Comparison of ENCODE assay signal across 20 cellular contexts in the genomic region with DNA sequence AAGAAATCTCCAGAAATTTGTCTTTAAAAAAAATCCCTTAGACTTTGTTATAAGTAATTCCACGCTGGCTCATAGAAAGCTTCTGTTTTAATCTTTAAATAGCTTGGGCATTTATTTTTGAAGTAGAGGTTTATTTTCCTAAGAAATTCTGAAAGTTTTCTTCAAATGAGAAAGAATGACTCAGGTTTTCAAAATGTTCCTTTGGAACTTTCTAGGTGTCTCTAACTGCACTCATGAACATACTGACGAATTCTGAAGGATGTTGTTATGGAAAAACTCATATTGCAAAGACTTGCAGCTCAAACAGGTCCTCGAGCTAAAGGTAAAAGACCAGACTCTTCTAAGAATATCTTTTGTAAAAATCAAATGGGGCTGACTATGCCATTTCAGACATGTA. TPM values are rescaled to one million over a fixed set of nuclear protein-coding genes. Genes with fewer than 3 reads are reported as not detected.
A peak's percentile ranks its signal among the peaks of the same experiment; 100 is the strongest.
DNase-seq lines count a peak whose midpoint lies in the region; ATAC-seq and TF ChIP-seq lines count a peak whose summit lies in the region.
"Had no signal": no experiment of that assay in that cellular context is flagged by ENCODE, and none has a peak within 500 bp of the region (broad histone marks: within the 10 kb centered on the region; RNA-seq: fewer than 3 reads in every experiment).

No MANE protein-coding gene starts in this region.

- H3K27me3 Mint-ChIP-seq in brain (no peaks in the 10 kb centered on the region), endothelial cell (ENCODE audit: unreplicated experiment) (no peaks in the 10 kb centered on the region)

- intact Hi-C loops in esophagus squamous epithelium (cut with DNase I): no loop called here

- TF ChIP-seq POLR2A in esophagus squamous epithelium (IDR thresholded peaks at IDR 0.05): no peak

- peaks cover 58% of the 10 kb centered on the region for H3K4me1 Mint-ChIP-seq in brain
- peaks cover 7% of the 10 kb centered on the region for H3K4me1 Mint-ChIP-seq in endothelial cell (ENCODE audit: unreplicated experiment)

- ATAC-seq in HG03108 (IDR thresholded peaks at IDR 0.05; ENCODE audit: unreplicated experiment): no peak

- H3K9me3 Mint-ChIP-seq in brain: peaks cover 7 to 22% (median 16%) of the 10 kb centered on the region in 5 experiments
- peaks cover 12% of the 10 kb centered on the region for H3K9me3 Mint-ChIP-seq in endothelial cell (ENCODE audit: unreplicated experiment)

- H3K27ac Mint-ChIP-seq in brain (peak overlapping the region in 4 of 5 experiments; percentile 0 to 68 (median 34)), endothelial cell (ENCODE audit: unreplicated experiment) (no peak overlapping the region)
- H3K27ac Mint-ChIP-seq: CD4-positive, alpha-beta T cell; H9 had no signal

- H3K4me1 ChIP-seq in esophagus squamous epithelium (no peaks in the 10 kb centered on the region), right atrium auricular region (no peaks in the 10 kb centered on the region)
- H3K4me1 ChIP-seq: Caco-2 had no signal

- peak; percentile 68 for DNase-seq in EH (ENCODE audit: low read depth)
- DNase-seq in fibroblast of peridontal ligament (ENCODE audit: extremely low read depth): peak; percentile 30
- DNase-seq in superior temporal gyrus (ENCODE audit: extremely low spot score): peak; percentile 37
- no peak for DNase-seq in endothelial cell (ENCODE audit: low spot score)
- DNase-seq in esophagus squamous epithelium (lab: John Stamatoyannopoulos, UW): no peak
- no peak for DNase-seq in right atrium auricular region (ENCODE audit: low spot score)
- DNase-seq: Caco-2; CD4-positive, alpha-beta T cell; GDM1; H9; KBM-7; MV-4-11; NCI-H187; NCI-H2107; NCI-H524; PC-9; SIG-M5 had no signal

- H3K36me3 Mint-ChIP-seq in brain: peaks cover 23% of the 10 kb centered on the region
- peaks cover 2% of the 10 kb centered on the region for H3K36me3 Mint-ChIP-seq in endothelial cell (ENCODE audit: low read depth, unreplicated experiment)

- H3K4me3 Mint-ChIP-seq in brain (no peak overlapping the region), endothelial cell (ENCODE audit: unreplicated experiment) (no peak overlapping the region)
- H3K4me3 Mint-ChIP-seq: CD4-positive, alpha-beta T cell; H9 had no signal

- H3K27ac ChIP-seq in esophagus squamous epithelium (no peak overlapping the region), right atrium auricular region (no peak overlapping the region)
- H3K27ac ChIP-seq: PC-9, RWPE1 had no signal

- 72 to 78% methylated on average over 3 of the region's 3 CpGs for WGBS in esophagus squamous epithelium, 2 donors

- TF ChIP-seq CTCF in brain (conservative IDR thresholded peaks at IDR 0.05) (no peak), endothelial cell (IDR thresholded peaks at IDR 0.05; ENCODE audit: unreplicated experiment) (no peak), esophagus squamous epithelium (IDR thresholded peaks at IDR 0.05) (no peak), right atrium auricular region (IDR thresholded peaks at IDR 0.05) (no peak)

- H3K27me3 ChIP-seq in esophagus squamous epithelium: no peaks in the 10 kb centered on the region
- H3K27me3 ChIP-seq in right atrium auricular region: no peaks in the 10 kb centered on the region

- no peak overlapping the region for H3K4me3 ChIP-seq in esophagus squamous epithelium
- H3K4me3 ChIP-seq in right atrium auricular region: no peak overlapping the region
- H3K4me3 ChIP-seq: PC-9 had no signal

- peaks cover 0 to 17% (median 15%) of the 10 kb centered on the region in 3 donors for H3K9me3 ChIP-seq in esophagus squamous epithelium
- H3K9me3 ChIP-seq in right atrium auricular region: peaks cover 0 to 18% of the 10 kb centered on the region in 2 donors

- H3K36me3 ChIP-seq in esophagus squamous epithelium (no peaks in the 10 kb centered on the region), right atrium auricular region (no peaks in the 10 kb centered on the region)

RNA-seq across cellular contexts. Expression of gene DGKI, which starts 10.7 kb away (rescaled TPM):
- polyA plus RNA-seq in brain (ENCODE audit: insufficient read depth, low read depth, low replicate concordance): 2.5 TPM
- total RNA-seq in endothelial cell (ENCODE audit: unreplicated experiment) (0.69 TPM), esophagus squamous epithelium (1 to 10 TPM in 2 of 4 donors, under 1 TPM in 1, not detected in 1; 0.44 to 1.1 (median 1.0) TPM), right atrium auricular region (1 to 10 TPM; 4.4 to 5.9 TPM)
- total RNA-seq: CD4-positive, alpha-beta T cell had no signal

Comparison
In these comparisons a context has a peak if more than half of its experiments do, and no peak if none do; other contexts are left out.
1. DNase-seq: peak in EH (single experiment), fibroblast of peridontal ligament (single experiment) and superior temporal gyrus (single experiment); none in endothelial cell (single experiment), esophagus squamous epithelium (single experiment) and right atrium auricular region (single experiment).